ENCODE assay signal across 8 cellular contexts in the genomic region with DNA sequence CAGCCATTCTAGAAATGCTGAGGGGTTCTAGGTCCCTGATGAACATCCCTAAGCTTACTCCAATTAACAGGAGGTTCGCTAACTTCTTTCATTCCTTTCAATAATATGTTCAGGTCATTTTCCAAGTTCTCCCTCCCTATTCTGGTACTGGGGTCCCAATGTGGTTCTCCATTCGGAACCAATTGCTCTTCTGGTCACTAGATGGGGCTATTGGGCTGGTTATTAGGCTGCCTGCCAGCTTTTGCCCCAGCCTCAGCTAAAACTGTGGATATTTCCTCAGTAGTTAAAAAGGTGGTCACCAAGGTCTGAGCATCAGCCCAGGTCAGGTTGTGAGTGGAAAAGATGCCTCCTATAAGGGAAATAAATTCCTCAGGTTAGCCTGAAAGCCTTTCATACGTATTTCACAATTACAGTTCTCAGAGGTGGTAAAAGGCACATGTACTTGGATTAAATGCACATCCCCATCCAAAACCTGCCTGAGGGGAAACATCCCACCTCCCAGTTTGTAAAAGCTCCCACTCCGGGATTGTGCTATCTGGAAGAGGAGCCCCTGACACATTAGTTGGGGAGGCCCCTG.
DNase-seq lines count a peak whose midpoint lies in the region; ATAC-seq, FAIRE-seq and TF ChIP-seq lines count a peak whose summit lies in the region.
"Had no signal": no experiment of that assay in that cellular context is flagged by ENCODE, and none has a peak within 500 bp of the region (broad histone marks: within the 10 kb centered on the region; RNA-seq: fewer than 3 reads in every experiment).

No MANE protein-coding gene starts in this region.

- H3K9me3 ChIP-seq in astrocyte (ENCODE audit: insufficient read depth, low read depth, low read length): no peaks in the 10 kb centered on the region

- no peak overlapping the region for H3K27ac ChIP-seq in astrocyte (ENCODE audit: low read depth, low read length)
- H3K27ac ChIP-seq: skin epidermis had no signal

- no peak overlapping the region for H3K4me3 ChIP-seq in GM06990 (replicated peaks; ENCODE audit: low read depth, low read length)
- H3K4me3 ChIP-seq in astrocyte (ENCODE audit: insufficient read depth, low read depth, low read length): no peak overlapping the region
- H3K4me3 ChIP-seq: skin epidermis had no signal

- no peaks in the 10 kb centered on the region for H3K4me1 ChIP-seq in astrocyte (ENCODE audit: insufficient read depth, low read length)

- no peaks in the 10 kb centered on the region for H3K79me2 ChIP-seq in astrocyte (ENCODE audit: insufficient read depth, low read length)

- H3K4me1 Mint-ChIP-seq in astrocyte (ENCODE audit: low read depth, unreplicated experiment): no peaks in the 10 kb centered on the region

- FAIRE-seq in astrocyte (lab: Jason Lieb, UNC): no peak

- ATAC-seq in GM19467 (IDR thresholded peaks at IDR 0.05; ENCODE audit: unreplicated experiment): peak; percentile 69
- no peak for ATAC-seq in HG03571 (IDR thresholded peaks at IDR 0.05; ENCODE audit: unreplicated experiment)
- ATAC-seq in HG03565 (IDR thresholded peaks at IDR 0.05; ENCODE audit: unreplicated experiment): no peak

- H3K36me3 Mint-ChIP-seq in astrocyte (ENCODE audit: low read depth, unreplicated experiment): no peaks in the 10 kb centered on the region

- no peak overlapping the region for H3K9ac ChIP-seq in astrocyte (ENCODE audit: low read length)

- TF ChIP-seq CTCF in GM06990 (IDR thresholded peaks at IDR 0.05; ENCODE audit: insufficient read depth, low read length, poor library complexity, severe bottlenecking): peak; percentile 66
- TF ChIP-seq CTCF in astrocyte (IDR thresholded peaks at IDR 0.05; ENCODE audit: insufficient read depth, low read depth, low read length): peak; percentile 80

- peaks cover 18% of the 10 kb centered on the region for H3K27me3 Mint-ChIP-seq in astrocyte (ENCODE audit: low read depth, unreplicated experiment)

- no peaks in the 10 kb centered on the region for H3K9me3 Mint-ChIP-seq in astrocyte (ENCODE audit: unreplicated experiment)

- no peak for DNase-seq in GM06990 (ENCODE audit: extremely low read depth, insufficient read length)
- peak; percentile 18 for DNase-seq in HuH-7.5 (ENCODE audit: low spot score)
- DNase-seq in astrocyte (ENCODE audit: low read depth): peak; percentile 6
- peak; percentile 66 for DNase-seq in left kidney (ENCODE audit: low read depth, low spot score)

- no peak overlapping the region for H2AFZ ChIP-seq in astrocyte (ENCODE audit: low read depth, low read length)

- H3K4me3 Mint-ChIP-seq in astrocyte (ENCODE audit: unreplicated experiment): no peak overlapping the region

- H3K4me2 ChIP-seq in astrocyte (ENCODE audit: low read length): no peak overlapping the region

- H3K36me3 ChIP-seq in GM06990 (ENCODE audit: control insufficient read depth, insufficient read depth, low read length) (no peaks in the 10 kb centered on the region), astrocyte (ENCODE audit: insufficient read depth, low read length) (no peaks in the 10 kb centered on the region)

- no peak overlapping the region for H3K27ac Mint-ChIP-seq in astrocyte (ENCODE audit: unreplicated experiment)

- no peaks in the 10 kb centered on the region for H3K27me3 ChIP-seq in GM06990 (replicated peaks; ENCODE audit: control insufficient read depth, insufficient read depth, low read length)
- H3K27me3 ChIP-seq in astrocyte (ENCODE audit: insufficient read depth, low read length): no peaks in the 10 kb centered on the region

- no peaks in the 10 kb centered on the region for H4K20me1 ChIP-seq in astrocyte (ENCODE audit: insufficient read depth, low read length)
